In genomic region chr14:58829594-58829993, GRCh38 we compare ENCODE assay signal across 15 cellular contexts.
DNase-seq lines count a peak whose midpoint lies in the region; ATAC-seq and TF ChIP-seq lines count a peak whose summit lies in the region.
"Had no signal": no experiment of that assay in that cellular context is flagged by ENCODE, and none has a peak within 500 bp of the region (broad histone marks: within the 10 kb centered on the region; RNA-seq: fewer than 3 reads in every experiment).

No MANE protein-coding gene starts in this region.

- no peak for ATAC-seq in HG03039 (IDR thresholded peaks at IDR 0.05; ENCODE audit: unreplicated experiment)
- ATAC-seq: sciatic nerve had no signal

- no peak overlapping the region for H3K27ac Mint-ChIP-seq in mesothelial cell of epicardium
- H3K27ac Mint-ChIP-seq: activated CD4-positive, alpha-beta T cell treated with anti-CD3 and anti-CD28 coated beads, Interleukin-2, amount 10 ng/mL, durations not matched to agents 7 days and 5 days; activated T-helper 2 cell treated with anti-CD3 and anti-CD28 coated beads, Interferon-gamma antibody, Interleukin-2, Interleukin-4, amounts not matched to agents 10 μg/mL and 5 μg/mL and 100 μg/mL, durations not matched to agents 14 hours and 24 hours and 36 hours had no signal

- peaks cover 4% of the 10 kb centered on the region for H3K9me3 Mint-ChIP-seq in mesothelial cell of epicardium

- H3K36me3 Mint-ChIP-seq in mesothelial cell of epicardium = no peaks in the 10 kb centered on the region

- H3K4me3 ChIP-seq in choroid plexus epithelial cell (ENCODE audit: low read depth, low read length) = no peak overlapping the region
- H3K4me3 ChIP-seq: esophagus muscularis mucosa had no signal

- no peaks in the 10 kb centered on the region for H3K27me3 Mint-ChIP-seq in mesothelial cell of epicardium (ENCODE audit: low read depth)

- H3K4me3 Mint-ChIP-seq in mesothelial cell of epicardium = no peak overlapping the region
- H3K4me3 Mint-ChIP-seq: activated CD4-positive, alpha-beta T cell treated with anti-CD3 and anti-CD28 coated beads, Interleukin-2, amount 10 ng/mL, durations not matched to agents 7 days and 5 days; nephron had no signal

- TF ChIP-seq CTCF in choroid plexus epithelial cell (conservative IDR thresholded peaks at IDR 0.05; ENCODE audit: low read depth, low read length) (no peak), mesothelial cell of epicardium (IDR thresholded peaks at IDR 0.05; ENCODE audit: unreplicated experiment) (no peak)

- H3K4me1 Mint-ChIP-seq in mesothelial cell of epicardium = peaks cover 38% of the 10 kb centered on the region

- DNase-seq in HPDE6-E6E7 (ENCODE audit: extremely low spot score) = peak; percentile 13
- DNase-seq in NCI-H2107 (lab: John Stamatoyannopoulos, UW) = peak; percentile 25
- peak; percentile 43 for DNase-seq in choroid plexus epithelial cell (ENCODE audit: low read depth)
- DNase-seq in renal cortical epithelial cell (ENCODE audit: low read depth) = peak; percentile 95
- no peak for DNase-seq in cerebellar cortex (ENCODE audit: low spot score)
- DNase-seq in mesothelial cell of epicardium (ENCODE audit: low spot score in 2 of 2, unreplicated experiment in 2 of 2) = no peak
- DNase-seq: activated CD4-positive, alpha-beta T cell treated with anti-CD3 and anti-CD28 coated beads, Interleukin-2, amount 10 ng/mL, durations not matched to agents 7 days and 5 days; caudate nucleus; KG1; substantia nigra had no signal

Comparison
In these comparisons a context has a peak if more than half of its experiments do, and no peak if none do; other contexts are left out.
1. DNase-seq: peak in HPDE6-E6E7 (single experiment), NCI-H2107 (single experiment), choroid plexus epithelial cell (single experiment) and renal cortical epithelial cell (single experiment); none in cerebellar cortex (single experiment) and mesothelial cell of epicardium (0 of 2).